16 cellular contexts compared by ENCODE assay signal in the genomic region with DNA sequence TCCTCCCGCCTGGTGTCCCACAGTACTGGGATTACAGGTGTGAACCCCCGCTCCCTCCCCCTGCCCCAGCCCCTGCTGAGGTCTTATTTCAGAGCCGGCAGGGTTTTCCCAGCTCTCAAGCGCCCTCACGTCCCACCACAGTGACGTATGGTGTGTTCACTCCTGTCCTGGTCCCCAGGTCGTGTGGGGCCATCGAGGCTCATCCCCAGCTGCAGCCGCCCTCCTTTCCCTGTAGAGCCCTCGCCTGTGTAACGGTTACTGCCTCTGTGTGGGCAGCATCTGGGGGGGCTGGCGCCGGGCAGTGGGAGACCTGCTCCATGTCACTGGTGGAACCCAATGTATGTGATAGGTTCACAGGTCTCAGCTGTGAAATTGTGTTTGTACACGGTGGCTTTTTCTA. TPM values are rescaled to one million over a fixed set of nuclear protein-coding genes. Genes with fewer than 3 reads are reported as not detected.
DNase-seq lines count a peak whose midpoint lies in the region; ATAC-seq, FAIRE-seq and TF ChIP-seq lines count a peak whose summit lies in the region.
"Had no signal": no experiment of that assay in that cellular context is flagged by ENCODE, and none has a peak within 500 bp of the region (broad histone marks: within the 10 kb centered on the region; RNA-seq: fewer than 3 reads in every experiment).

No MANE protein-coding gene starts in this region.

- H3K79me2 ChIP-seq in astrocyte (ENCODE audit: insufficient read depth, low read length) = peaks cover 100% of the 10 kb centered on the region

- H2BK120ac ChIP-seq in mesenchymal stem cell (ENCODE audit: low read depth, low read length) = no peak overlapping the region

- no peaks in the 10 kb centered on the region for H3K27me3 Mint-ChIP-seq in MCF 10A (ENCODE audit: insufficient read depth, unreplicated experiment)
- no peaks in the 10 kb centered on the region for H3K27me3 Mint-ChIP-seq in astrocyte (ENCODE audit: low read depth, unreplicated experiment)
- no peaks in the 10 kb centered on the region for H3K27me3 Mint-ChIP-seq in activated CD8-positive, alpha-beta memory T cell treated with anti-CD3 and anti-CD28 coated beads, Interleukin-2, amount 10 ng/mL, durations not matched to agents 7 days and 5 days

- H3K14ac ChIP-seq in mesenchymal stem cell (ENCODE audit: low read length in 2 of 2) = no peak overlapping the region

- H3K9me3 Mint-ChIP-seq in MCF 10A (ENCODE audit: unreplicated experiment) (no peaks in the 10 kb centered on the region), astrocyte (ENCODE audit: unreplicated experiment) (no peaks in the 10 kb centered on the region)
- H3K9me3 Mint-ChIP-seq in activated CD8-positive, alpha-beta memory T cell treated with anti-CD3 and anti-CD28 coated beads, Interleukin-2, amount 10 ng/mL, durations not matched to agents 7 days and 5 days (ENCODE audit: low read depth) = peaks cover 4% of the 10 kb centered on the region

- no TSS peak for BruUV-seq in MCF 10A (replicated peaks; lab: Mats Ljungman, UMichigan)

- no peak for ATAC-seq in activated CD8-positive, alpha-beta memory T cell treated with anti-CD3 and anti-CD28 coated beads, Interleukin-2, amount 10 ng/mL, durations not matched to agents 7 days and 5 days

- H3K4me3 Mint-ChIP-seq in MCF 10A (ENCODE audit: unreplicated experiment) (no peak overlapping the region), astrocyte (ENCODE audit: unreplicated experiment) (no peak overlapping the region)
- H3K4me3 Mint-ChIP-seq in activated CD8-positive, alpha-beta memory T cell treated with anti-CD3 and anti-CD28 coated beads, Interleukin-2, amount 10 ng/mL, durations not matched to agents 7 days and 5 days = no peak overlapping the region
- H3K4me3 Mint-ChIP-seq: T-helper 2 cell treated with Interferon-gamma antibody and Interleukin-4, amounts not matched to agents 5 μg/mL and 100 μg/mL, for 36 hours had no signal

- H3K36me3 ChIP-seq in breast epithelium (no peaks in the 10 kb centered on the region), astrocyte (ENCODE audit: insufficient read depth, low read length) (no peaks in the 10 kb centered on the region), mesenchymal stem cell (ENCODE audit: control insufficient read depth in 1 of 2, insufficient read depth in 2 of 2, low read depth in 1 of 2, low read length in 2 of 2) (peaks cover 6 to 66% of the 10 kb centered on the region in 2 experiments), thymus (ENCODE audit: control insufficient read depth, insufficient read depth) (peaks cover 10% of the 10 kb centered on the region)

- H2BK15ac ChIP-seq in mesenchymal stem cell (ENCODE audit: low read depth, poor library complexity, severe bottlenecking) = no peak overlapping the region

- no peaks in the 10 kb centered on the region for H3K27me3 ChIP-seq in breast epithelium
- H3K27me3 ChIP-seq in astrocyte (ENCODE audit: insufficient read depth, low read length) = no peaks in the 10 kb centered on the region
- no peaks in the 10 kb centered on the region for H3K27me3 ChIP-seq in mesenchymal stem cell (ENCODE audit: control insufficient read depth in 1 of 2, insufficient read depth in 1 of 2, low read length in 2 of 2)
- no peaks in the 10 kb centered on the region for H3K27me3 ChIP-seq in thymus (ENCODE audit: control insufficient read depth, insufficient read depth)

- H4K8ac ChIP-seq in mesenchymal stem cell (ENCODE audit: low read length) = no peak overlapping the region

- H3K4me2 ChIP-seq in astrocyte (ENCODE audit: low read length) = no peak overlapping the region
- H3K4me2 ChIP-seq in mesenchymal stem cell (ENCODE audit: low read length, poor library complexity, severe bottlenecking) = no peak overlapping the region

- 87% methylated on average over 14 of the region's 14 CpGs for WGBS in mesenchymal stem cell
- 95% methylated on average over 14 of the region's 14 CpGs for WGBS in thymus

- TF ChIP-seq CTCF in breast epithelium (IDR thresholded peaks at IDR 0.05) = no peak
- TF ChIP-seq CTCF in MCF 10A (IDR thresholded peaks at IDR 0.05; ENCODE audit: unreplicated experiment) = no peak
- no peak for TF ChIP-seq CTCF in astrocyte (IDR thresholded peaks at IDR 0.05; ENCODE audit: insufficient read depth, low read depth, low read length)

- H3K27ac ChIP-seq in breast epithelium = peak overlapping the region; percentile 58 to 65
- no peak overlapping the region for H3K27ac ChIP-seq in astrocyte (ENCODE audit: low read depth, low read length)
- no peak overlapping the region for H3K27ac ChIP-seq in mesenchymal stem cell (ENCODE audit: low read length, poor library complexity, severe bottlenecking)
- peak overlapping the region; percentile 37 for H3K27ac ChIP-seq in thymus (ENCODE audit: low read depth)

- CTCF ChIA-PET in MCF 10A (lab: Yijun Ruan, JAX) = no interaction called here
- CTCF ChIA-PET in activated CD8-positive, alpha-beta memory T cell treated with anti-CD3 and anti-CD28 coated beads, Interleukin-2, amount 10 ng/mL, durations not matched to agents 7 days and 5 days (lab: Charles Lee) = no interaction called here

- intact Hi-C loops in breast epithelium (cut with DNase I; ENCODE audit: low total_unique reads) = no loop called here
- intact Hi-C loops in MCF 10A (cut with micrococcal nuclease) = no loop called here

- peak overlapping the region; percentile 34 for H4K91ac ChIP-seq in mesenchymal stem cell (ENCODE audit: low read length)

- H2BK5ac ChIP-seq in mesenchymal stem cell (ENCODE audit: low read depth, low read length, poor library complexity, severe bottlenecking) = no peak overlapping the region

- H2AFZ ChIP-seq in astrocyte (ENCODE audit: low read depth, low read length) (no peak overlapping the region), mesenchymal stem cell (ENCODE audit: low read depth, low read length) (no peak overlapping the region)

- H3K4me1 ChIP-seq in breast epithelium (peaks cover 39 to 54% of the 10 kb centered on the region in 2 donors), astrocyte (ENCODE audit: insufficient read depth, low read length) (peaks cover 31% of the 10 kb centered on the region), mesenchymal stem cell (ENCODE audit: control insufficient read depth, insufficient read depth, low read depth, low read length) (peaks cover 41% of the 10 kb centered on the region), thymus (ENCODE audit: control insufficient read depth, insufficient read depth, low read length) (peaks cover 13% of the 10 kb centered on the region)

- H2BK12ac ChIP-seq in mesenchymal stem cell (ENCODE audit: low read length in 2 of 2) = no peak overlapping the region

- H3K4me1 Mint-ChIP-seq in MCF 10A (ENCODE audit: insufficient read depth, unreplicated experiment) = peaks cover 3% of the 10 kb centered on the region
- H3K4me1 Mint-ChIP-seq in astrocyte (ENCODE audit: low read depth, unreplicated experiment) = peaks cover 15% of the 10 kb centered on the region
- H3K4me1 Mint-ChIP-seq in activated CD8-positive, alpha-beta memory T cell treated with anti-CD3 and anti-CD28 coated beads, Interleukin-2, amount 10 ng/mL, durations not matched to agents 7 days and 5 days = peaks cover 15% of the 10 kb centered on the region

- H3K4ac ChIP-seq in mesenchymal stem cell (ENCODE audit: low read depth in 1 of 2, low read length in 2 of 2) = no peak overlapping the region

- H3K4me3 ChIP-seq in breast epithelium (peak overlapping the region in 1 of 3 donors; percentile 43), astrocyte (ENCODE audit: insufficient read depth, low read depth, low read length) (no peak overlapping the region), mesenchymal stem cell (ENCODE audit: insufficient read depth in 1 of 2, low read depth in 1 of 2, low read length in 2 of 2) (no peak overlapping the region), thymus (ENCODE audit: low read length) (no peak overlapping the region)

- H3K9me3 ChIP-seq in breast epithelium = no peaks in the 10 kb centered on the region
- peaks cover 13% of the 10 kb centered on the region for H3K9me3 ChIP-seq in astrocyte (ENCODE audit: insufficient read depth, low read depth, low read length)
- no peaks in the 10 kb centered on the region for H3K9me3 ChIP-seq in mesenchymal stem cell (ENCODE audit: control insufficient read depth, low read length)
- H3K9me3 ChIP-seq in thymus (ENCODE audit: control insufficient read depth) = peaks cover 11% of the 10 kb centered on the region

- no peak for FAIRE-seq in astrocyte (lab: Jason Lieb, UNC)
- FAIRE-seq: endothelial cell of umbilical vein had no signal

- no peak for TF ChIP-seq POLR2A in breast epithelium (IDR thresholded peaks at IDR 0.05)

- H3K27ac Mint-ChIP-seq in MCF 10A (ENCODE audit: low read depth, unreplicated experiment) = no peak overlapping the region
- peak overlapping the region; percentile 41 for H3K27ac Mint-ChIP-seq in astrocyte (ENCODE audit: unreplicated experiment)
- H3K27ac Mint-ChIP-seq in activated CD8-positive, alpha-beta memory T cell treated with anti-CD3 and anti-CD28 coated beads, Interleukin-2, amount 10 ng/mL, durations not matched to agents 7 days and 5 days = no peak overlapping the region

- POLR2A ChIA-PET in MCF 10A (lab: Yijun Ruan, JAX) = interaction anchor here (0.6 to 1.0 kb wide), 2 partner anchors 16 to 21 kb away, joined by 3 read pairs; no protein-coding TSS in a partner anchor

- H4K20me1 ChIP-seq in astrocyte (ENCODE audit: insufficient read depth, low read length) = peaks cover 100% of the 10 kb centered on the region

- peaks cover 4% of the 10 kb centered on the region for H3K79me1 ChIP-seq in mesenchymal stem cell (replicated peaks; ENCODE audit: low read length, poor library complexity, severe bottlenecking)

- H2AK5ac ChIP-seq in mesenchymal stem cell (ENCODE audit: low read length, severe bottlenecking) = no peak overlapping the region

- no peak overlapping the region for H3K23ac ChIP-seq in mesenchymal stem cell (ENCODE audit: low read length in 2 of 2)

- no peak overlapping the region for H3K18ac ChIP-seq in mesenchymal stem cell (ENCODE audit: low read depth in 1 of 2, low read length in 2 of 2)

- H3K36me3 Mint-ChIP-seq in MCF 10A (ENCODE audit: insufficient read depth, unreplicated experiment) (peaks cover 20% of the 10 kb centered on the region), astrocyte (ENCODE audit: low read depth, unreplicated experiment) (peaks cover 15% of the 10 kb centered on the region)
- peaks cover 46% of the 10 kb centered on the region for H3K36me3 Mint-ChIP-seq in activated CD8-positive, alpha-beta memory T cell treated with anti-CD3 and anti-CD28 coated beads, Interleukin-2, amount 10 ng/mL, durations not matched to agents 7 days and 5 days

- DNase-seq in breast epithelium (ENCODE audit: low spot score in 2 of 2) (no peak), MCF 10A (ENCODE audit: unreplicated experiment) (no peak), astrocyte (ENCODE audit: low read depth) (no peak), mesenchymal stem cell (no peak), ureter (ENCODE audit: low spot score) (no peak), NCI-H2171 (lab: John Stamatoyannopoulos, UW) (no peak)
- DNase-seq in activated CD8-positive, alpha-beta memory T cell treated with anti-CD3 and anti-CD28 coated beads, Interleukin-2, amount 10 ng/mL, durations not matched to agents 7 days and 5 days = no peak
- DNase-seq: activated CD8-positive, alpha-beta memory T cell treated with anti-CD3 and anti-CD28 coated beads for 24 hours; activated gamma-delta T cell treated with Interleukin-2 at 50 U/mL for 16 hours; central memory CD4-positive, alpha-beta T cell; NCI-H1092; SIG-M5; stimulated activated CD4-positive, alpha-beta T cell treated with anti-CD3 and anti-CD28 coated beads, Interleukin-4, amount 100 ng/mL, for 24 hours had no signal

- no peak overlapping the region for H3K9ac ChIP-seq in astrocyte (ENCODE audit: low read length)
- no peak overlapping the region for H3K9ac ChIP-seq in mesenchymal stem cell (ENCODE audit: low read length)

RNA-seq across cellular contexts. Expression of a gene that starts 23.2 kb away (rescaled TPM):
- 10 to 100 TPM; 22.1 to 33.8 (median 26.7) TPM for total RNA-seq in breast epithelium
- 42.7 and 53.7 TPM in 2 replicates for total RNA-seq in MCF 10A (2022)
- total RNA-seq in astrocyte = 63.4 and 66.2 TPM in 2 replicates
- 43.3 TPM for polyA plus RNA-seq in mesenchymal stem cell (2013, experiment 1 of 2)
- polyA plus RNA-seq in mesenchymal stem cell (2013, experiment 2 of 2) = 44.2 TPM
- 16.4 TPM for polyA plus RNA-seq in thymus
- total RNA-seq in activated CD8-positive, alpha-beta memory T cell treated with anti-CD3 and anti-CD28 coated beads, Interleukin-2, amount 10 ng/mL, durations not matched to agents 7 days and 5 days = 10 to 100 TPM; 35.0 to 42.9 TPM
- 77.5 TPM for total RNA-seq in ureter

RNA-seq across cellular contexts. Expression of a gene that starts 56.8 kb away (rescaled TPM):
- 10 to 100 TPM; 28.6 to 33.1 (median 29.9) TPM for total RNA-seq in breast epithelium
- 75.9 and 88.8 TPM in 2 replicates for total RNA-seq in MCF 10A (2022)
- 114 and 124 TPM in 2 replicates for total RNA-seq in astrocyte
- polyA plus RNA-seq in mesenchymal stem cell (2013, experiment 1 of 2) = 84.5 TPM
- 86.1 TPM for polyA plus RNA-seq in mesenchymal stem cell (2013, experiment 2 of 2)
- 125 TPM for polyA plus RNA-seq in thymus
- 10 to 100 TPM; 52.5 to 55.7 TPM for total RNA-seq in activated CD8-positive, alpha-beta memory T cell treated with anti-CD3 and anti-CD28 coated beads, Interleukin-2, amount 10 ng/mL, durations not matched to agents 7 days and 5 days
- 52.3 TPM for total RNA-seq in ureter

Comparison
In these comparisons a context has a peak if more than half of its experiments do, and no peak if none do; other contexts are left out.
1. H3K27ac ChIP-seq: peak in breast epithelium (2 of 2) and thymus (single experiment); none in astrocyte (single experiment) and mesenchymal stem cell (single experiment).